In the genomic region with DNA sequence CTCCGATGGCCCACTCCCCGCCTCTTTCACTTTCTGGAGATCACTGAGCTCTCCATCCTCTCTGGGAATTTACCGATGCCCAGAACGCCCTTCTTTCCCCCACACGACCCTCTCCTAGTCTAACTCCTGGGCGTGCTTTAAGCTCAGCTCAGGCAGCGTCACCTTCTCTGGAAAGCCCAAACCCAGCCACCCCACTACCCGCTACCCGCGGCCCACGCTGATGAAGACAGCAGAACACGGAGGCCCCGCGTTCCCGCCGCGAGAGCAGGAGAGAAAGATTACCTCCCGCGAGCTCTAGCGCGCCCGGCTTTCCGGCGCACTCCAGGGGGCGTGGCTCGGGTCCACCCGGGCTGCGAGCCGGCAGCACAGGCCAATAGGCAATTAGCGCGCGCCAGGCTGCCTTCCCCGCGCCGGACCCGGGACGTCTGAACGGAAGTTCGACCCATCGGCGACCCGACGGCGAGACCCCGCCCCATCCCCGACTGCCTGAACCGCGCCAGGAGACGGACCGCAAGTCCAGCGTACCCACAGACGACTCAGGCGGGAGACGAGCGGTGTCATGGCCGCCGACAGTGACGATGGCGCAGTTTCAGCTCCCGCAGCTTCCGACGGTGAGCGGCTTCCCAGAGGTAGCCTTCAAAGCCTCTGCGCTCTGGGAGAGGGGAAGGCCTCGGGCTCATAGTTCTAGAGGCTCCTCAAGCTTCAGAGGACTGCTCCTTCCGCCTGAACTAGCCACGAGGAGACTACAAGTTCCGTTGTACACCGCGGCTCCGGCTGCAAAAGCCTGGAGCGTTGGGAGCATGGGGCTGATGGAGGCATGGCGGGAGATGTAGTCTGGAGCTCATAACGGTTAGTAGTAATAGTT, we compare ENCODE assay signal across 1 cellular context.
A peak's percentile ranks its signal among the peaks of the same experiment; 100 is the strongest.
TF ChIP-seq lines count a peak whose summit lies in the region.

A gene (minus strand): TSS at position 747 of the 865 bp plus-strand sequence. CDS start 5,935 bp downstream, outside the sequence.
A gene (plus strand): TSS at position 477 of the 865 bp plus-strand sequence. CDS start 83 bp downstream, at position 560.

TF ChIP-seq in HEK293, 187 proteins besides CTCF, POLR2A, EP300 and RAD21 (continued from another document and continues in another):
- TF ChIP-seq, protein P1, sequence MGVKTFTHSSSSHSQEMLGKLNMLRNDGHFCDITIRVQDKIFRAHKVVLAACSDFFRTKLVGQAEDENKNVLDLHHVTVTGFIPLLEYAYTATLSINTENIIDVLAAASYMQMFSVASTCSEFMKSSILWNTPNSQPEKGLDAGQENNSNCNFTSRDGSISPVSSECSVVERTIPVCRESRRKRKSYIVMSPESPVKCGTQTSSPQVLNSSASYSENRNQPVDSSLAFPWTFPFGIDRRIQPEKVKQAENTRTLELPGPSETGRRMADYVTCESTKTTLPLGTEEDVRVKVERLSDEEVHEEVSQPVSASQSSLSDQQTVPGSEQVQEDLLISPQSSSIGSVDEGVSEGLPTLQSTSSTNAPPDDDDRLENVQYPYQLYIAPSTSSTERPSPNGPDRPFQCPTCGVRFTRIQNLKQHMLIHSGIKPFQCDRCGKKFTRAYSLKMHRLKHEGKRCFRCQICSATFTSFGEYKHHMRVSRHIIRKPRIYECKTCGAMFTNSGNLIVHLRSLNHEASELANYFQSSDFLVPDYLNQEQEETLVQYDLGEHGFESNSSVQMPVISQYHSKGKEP (tag by site-specific recombination; IDR thresholded peaks at IDR 0.05) = peak; percentile 20; the same call in 1 of the 2 replicates
- TF ChIP-seq ZNF223 (tag by site-specific recombination; IDR thresholded peaks at IDR 0.05) (0 out of 2 replicates have a peak, but pooled peaks have one; percentile 35), SCRT2 (tag by site-specific recombination; IDR thresholded peaks at IDR 0.05) (peak; percentile 36; the same call in 1 of the 2 replicates), ZNF324 (tag by site-specific recombination; IDR thresholded peaks at IDR 0.05) (no peak; the same call in 1 of the 2 replicates), ZNF555 (tag by site-specific recombination; conservative IDR thresholded peaks at IDR 0.05) (no peak), YY1 (tag by site-specific recombination; IDR thresholded peaks at IDR 0.05) (peak; percentile 96), SCRT1 (tag by site-specific recombination; IDR thresholded peaks at IDR 0.05; ENCODE audit: borderline replicate concordance) (no peak), ZBTB1 (tag by site-specific recombination; IDR thresholded peaks at IDR 0.05) (no peak), ZNF596 (tag by site-specific recombination; IDR thresholded peaks at IDR 0.05) (no peak), ZNF521 (tag by site-specific recombination; IDR thresholded peaks at IDR 0.05) (no peak), ZNF544 (tag by site-specific recombination; IDR thresholded peaks at IDR 0.05) (no peak), ZNF335 (tag by site-specific recombination; conservative IDR thresholded peaks at IDR 0.05) (peak; percentile 99), MZF1 (tag by site-specific recombination; IDR thresholded peaks at IDR 0.05; ENCODE audit: borderline replicate concordance) (peak; percentile 12; the same call in 1 of the 2 replicates), ZNF768 (tag by site-specific recombination; IDR thresholded peaks at IDR 0.05) (no peak), EGR2 (tag by site-specific recombination; IDR thresholded peaks at IDR 0.05; ENCODE audit: low read depth) (peak; percentile 81), KLF9 (tag by site-specific recombination; IDR thresholded peaks at IDR 0.05; ENCODE audit: low read depth) (peak; percentile 97), ZNF184 (tag by site-specific recombination; IDR thresholded peaks at IDR 0.05) (no peak), ZBTB20 (tag by site-specific recombination; IDR thresholded peaks at IDR 0.05) (peak; percentile 97), ZNF777 (tag by site-specific recombination; IDR thresholded peaks at IDR 0.05; ENCODE audit: borderline replicate concordance) (peak; percentile 96), ZNF707 (tag by site-specific recombination; IDR thresholded peaks at IDR 0.05) (no peak), WT1 (tag by site-specific recombination; IDR thresholded peaks at IDR 0.05) (no peak), ZNF214 (tag by site-specific recombination; IDR thresholded peaks at IDR 0.05; ENCODE audit: borderline replicate concordance) (no peak)
- TF ChIP-seq, protein P2, sequence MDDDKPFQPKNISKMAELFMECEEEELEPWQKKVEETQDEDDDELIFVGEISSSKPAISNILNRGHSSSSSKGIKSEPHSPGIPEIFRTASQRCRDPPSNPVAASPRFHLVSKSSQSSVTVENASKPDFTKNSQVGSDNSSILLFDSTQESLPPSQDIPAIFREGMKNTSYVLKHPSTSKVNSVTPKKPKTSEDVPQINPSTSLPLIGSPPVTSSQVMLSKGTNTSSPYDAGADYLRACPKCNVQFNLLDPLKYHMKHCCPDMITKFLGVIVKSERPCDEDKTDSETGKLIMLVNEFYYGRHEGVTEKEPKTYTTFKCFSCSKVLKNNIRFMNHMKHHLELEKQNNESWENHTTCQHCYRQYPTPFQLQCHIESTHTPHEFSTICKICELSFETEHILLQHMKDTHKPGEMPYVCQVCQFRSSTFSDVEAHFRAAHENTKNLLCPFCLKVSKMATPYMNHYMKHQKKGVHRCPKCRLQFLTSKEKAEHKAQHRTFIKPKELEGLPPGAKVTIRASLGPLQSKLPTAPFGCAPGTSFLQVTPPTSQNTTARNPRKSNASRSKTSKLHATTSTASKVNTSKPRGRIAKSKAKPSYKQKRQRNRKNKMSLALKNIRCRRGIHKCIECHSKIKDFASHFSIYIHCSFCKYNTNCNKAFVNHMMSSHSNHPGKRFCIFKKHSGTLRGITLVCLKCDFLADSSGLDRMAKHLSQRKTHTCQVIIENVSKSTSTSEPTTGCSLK (tag by site-specific recombination; IDR thresholded peaks at IDR 0.05) = no peak
- TF ChIP-seq, protein P3, sequence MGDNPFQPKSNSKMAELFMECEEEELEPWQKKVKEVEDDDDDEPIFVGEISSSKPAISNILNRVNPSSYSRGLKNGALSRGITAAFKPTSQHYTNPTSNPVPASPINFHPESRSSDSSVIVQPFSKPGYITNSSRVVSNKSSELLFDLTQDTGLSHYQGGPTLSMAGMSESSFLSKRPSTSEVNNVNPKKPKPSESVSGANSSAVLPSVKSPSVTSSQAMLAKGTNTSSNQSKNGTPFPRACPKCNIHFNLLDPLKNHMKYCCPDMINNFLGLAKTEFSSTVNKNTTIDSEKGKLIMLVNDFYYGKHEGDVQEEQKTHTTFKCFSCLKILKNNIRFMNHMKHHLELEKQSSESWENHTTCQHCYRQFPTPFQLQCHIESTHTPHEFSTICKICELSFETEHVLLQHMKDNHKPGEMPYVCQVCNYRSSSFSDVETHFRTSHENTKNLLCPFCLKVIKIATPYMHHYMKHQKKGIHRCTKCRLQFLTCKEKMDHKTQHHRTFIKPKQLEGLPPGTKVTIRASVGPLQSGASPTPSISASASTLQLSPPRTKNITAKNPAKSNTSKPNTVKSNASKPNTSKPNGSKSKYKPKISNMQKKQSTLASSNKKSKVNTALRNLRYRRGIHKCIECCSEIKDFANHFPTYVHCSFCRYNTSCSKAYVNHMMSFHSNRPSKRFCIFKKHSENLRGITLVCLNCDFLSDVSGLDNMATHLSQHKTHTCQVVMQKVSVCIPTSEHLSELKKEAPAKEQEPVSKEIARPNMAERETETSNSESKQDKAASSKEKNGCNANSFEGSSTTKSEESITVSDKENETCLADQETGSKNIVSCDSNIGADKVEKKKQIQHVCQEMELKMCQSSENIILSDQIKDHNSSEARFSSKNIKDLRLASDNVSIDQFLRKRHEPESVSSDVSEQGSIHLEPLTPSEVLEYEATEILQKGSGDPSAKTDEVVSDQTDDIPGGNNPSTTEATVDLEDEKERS (tag by site-specific recombination; IDR thresholded peaks at IDR 0.05) = no peak
- TF ChIP-seq, protein P4, sequence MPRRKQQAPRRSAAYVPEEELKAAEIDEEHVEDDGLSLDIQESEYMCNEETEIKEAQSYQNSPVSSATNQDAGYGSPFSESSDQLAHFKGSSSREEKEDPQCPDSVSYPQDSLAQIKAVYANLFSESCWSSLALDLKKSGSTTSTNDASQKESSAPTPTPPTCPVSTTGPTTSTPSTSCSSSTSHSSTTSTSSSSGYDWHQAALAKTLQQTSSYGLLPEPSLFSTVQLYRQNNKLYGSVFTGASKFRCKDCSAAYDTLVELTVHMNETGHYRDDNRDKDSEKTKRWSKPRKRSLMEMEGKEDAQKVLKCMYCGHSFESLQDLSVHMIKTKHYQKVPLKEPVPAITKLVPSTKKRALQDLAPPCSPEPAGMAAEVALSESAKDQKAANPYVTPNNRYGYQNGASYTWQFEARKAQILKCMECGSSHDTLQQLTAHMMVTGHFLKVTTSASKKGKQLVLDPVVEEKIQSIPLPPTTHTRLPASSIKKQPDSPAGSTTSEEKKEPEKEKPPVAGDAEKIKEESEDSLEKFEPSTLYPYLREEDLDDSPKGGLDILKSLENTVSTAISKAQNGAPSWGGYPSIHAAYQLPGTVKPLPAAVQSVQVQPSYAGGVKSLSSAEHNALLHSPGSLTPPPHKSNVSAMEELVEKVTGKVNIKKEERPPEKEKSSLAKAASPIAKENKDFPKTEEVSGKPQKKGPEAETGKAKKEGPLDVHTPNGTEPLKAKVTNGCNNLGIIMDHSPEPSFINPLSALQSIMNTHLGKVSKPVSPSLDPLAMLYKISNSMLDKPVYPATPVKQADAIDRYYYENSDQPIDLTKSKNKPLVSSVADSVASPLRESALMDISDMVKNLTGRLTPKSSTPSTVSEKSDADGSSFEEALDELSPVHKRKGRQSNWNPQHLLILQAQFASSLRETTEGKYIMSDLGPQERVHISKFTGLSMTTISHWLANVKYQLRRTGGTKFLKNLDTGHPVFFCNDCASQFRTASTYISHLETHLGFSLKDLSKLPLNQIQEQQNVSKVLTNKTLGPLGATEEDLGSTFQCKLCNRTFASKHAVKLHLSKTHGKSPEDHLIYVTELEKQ (tag by site-specific recombination; IDR thresholded peaks at IDR 0.05; ENCODE audit: borderline replicate concordance) = no peak
- TF ChIP-seq, protein P5, sequence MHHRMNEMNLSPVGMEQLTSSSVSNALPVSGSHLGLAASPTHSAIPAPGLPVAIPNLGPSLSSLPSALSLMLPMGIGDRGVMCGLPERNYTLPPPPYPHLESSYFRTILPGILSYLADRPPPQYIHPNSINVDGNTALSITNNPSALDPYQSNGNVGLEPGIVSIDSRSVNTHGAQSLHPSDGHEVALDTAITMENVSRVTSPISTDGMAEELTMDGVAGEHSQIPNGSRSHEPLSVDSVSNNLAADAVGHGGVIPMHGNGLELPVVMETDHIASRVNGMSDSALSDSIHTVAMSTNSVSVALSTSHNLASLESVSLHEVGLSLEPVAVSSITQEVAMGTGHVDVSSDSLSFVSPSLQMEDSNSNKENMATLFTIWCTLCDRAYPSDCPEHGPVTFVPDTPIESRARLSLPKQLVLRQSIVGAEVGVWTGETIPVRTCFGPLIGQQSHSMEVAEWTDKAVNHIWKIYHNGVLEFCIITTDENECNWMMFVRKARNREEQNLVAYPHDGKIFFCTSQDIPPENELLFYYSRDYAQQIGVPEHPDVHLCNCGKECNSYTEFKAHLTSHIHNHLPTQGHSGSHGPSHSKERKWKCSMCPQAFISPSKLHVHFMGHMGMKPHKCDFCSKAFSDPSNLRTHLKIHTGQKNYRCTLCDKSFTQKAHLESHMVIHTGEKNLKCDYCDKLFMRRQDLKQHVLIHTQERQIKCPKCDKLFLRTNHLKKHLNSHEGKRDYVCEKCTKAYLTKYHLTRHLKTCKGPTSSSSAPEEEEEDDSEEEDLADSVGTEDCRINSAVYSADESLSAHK (tag by site-specific recombination; IDR thresholded peaks at IDR 0.05) = no peak
- TF ChIP-seq, protein P6, sequence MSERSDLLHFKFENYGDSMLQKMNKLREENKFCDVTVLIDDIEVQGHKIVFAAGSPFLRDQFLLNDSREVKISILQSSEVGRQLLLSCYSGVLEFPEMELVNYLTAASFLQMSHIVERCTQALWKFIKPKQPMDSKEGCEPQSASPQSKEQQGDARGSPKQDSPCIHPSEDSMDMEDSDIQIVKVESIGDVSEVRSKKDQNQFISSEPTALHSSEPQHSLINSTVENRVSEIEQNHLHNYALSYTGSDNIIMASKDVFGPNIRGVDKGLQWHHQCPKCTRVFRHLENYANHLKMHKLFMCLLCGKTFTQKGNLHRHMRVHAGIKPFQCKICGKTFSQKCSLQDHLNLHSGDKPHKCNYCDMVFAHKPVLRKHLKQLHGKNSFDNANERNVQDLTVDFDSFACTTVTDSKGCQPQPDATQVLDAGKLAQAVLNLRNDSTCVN (tag by site-specific recombination; optimal IDR thresholded peaks at IDR 0.05) = peak; percentile 99
- TF ChIP-seq, protein P7, sequence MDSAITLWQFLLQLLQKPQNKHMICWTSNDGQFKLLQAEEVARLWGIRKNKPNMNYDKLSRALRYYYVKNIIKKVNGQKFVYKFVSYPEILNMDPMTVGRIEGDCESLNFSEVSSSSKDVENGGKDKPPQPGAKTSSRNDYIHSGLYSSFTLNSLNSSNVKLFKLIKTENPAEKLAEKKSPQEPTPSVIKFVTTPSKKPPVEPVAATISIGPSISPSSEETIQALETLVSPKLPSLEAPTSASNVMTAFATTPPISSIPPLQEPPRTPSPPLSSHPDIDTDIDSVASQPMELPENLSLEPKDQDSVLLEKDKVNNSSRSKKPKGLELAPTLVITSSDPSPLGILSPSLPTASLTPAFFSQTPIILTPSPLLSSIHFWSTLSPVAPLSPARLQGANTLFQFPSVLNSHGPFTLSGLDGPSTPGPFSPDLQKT (IDR thresholded peaks at IDR 0.05; ENCODE audit: borderline replicate concordance, low read depth, low read length) = no peak; the same call in 1 of the 2 replicates
- TF ChIP-seq, protein P8, sequence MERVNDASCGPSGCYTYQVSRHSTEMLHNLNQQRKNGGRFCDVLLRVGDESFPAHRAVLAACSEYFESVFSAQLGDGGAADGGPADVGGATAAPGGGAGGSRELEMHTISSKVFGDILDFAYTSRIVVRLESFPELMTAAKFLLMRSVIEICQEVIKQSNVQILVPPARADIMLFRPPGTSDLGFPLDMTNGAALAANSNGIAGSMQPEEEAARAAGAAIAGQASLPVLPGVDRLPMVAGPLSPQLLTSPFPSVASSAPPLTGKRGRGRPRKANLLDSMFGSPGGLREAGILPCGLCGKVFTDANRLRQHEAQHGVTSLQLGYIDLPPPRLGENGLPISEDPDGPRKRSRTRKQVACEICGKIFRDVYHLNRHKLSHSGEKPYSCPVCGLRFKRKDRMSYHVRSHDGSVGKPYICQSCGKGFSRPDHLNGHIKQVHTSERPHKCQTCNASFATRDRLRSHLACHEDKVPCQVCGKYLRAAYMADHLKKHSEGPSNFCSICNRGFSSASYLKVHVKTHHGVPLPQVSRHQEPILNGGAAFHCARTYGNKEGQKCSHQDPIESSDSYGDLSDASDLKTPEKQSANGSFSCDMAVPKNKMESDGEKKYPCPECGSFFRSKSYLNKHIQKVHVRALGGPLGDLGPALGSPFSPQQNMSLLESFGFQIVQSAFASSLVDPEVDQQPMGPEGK (tag by site-specific recombination; IDR thresholded peaks at IDR 0.05) = peak; percentile 66
- TF ChIP-seq, protein P9, sequence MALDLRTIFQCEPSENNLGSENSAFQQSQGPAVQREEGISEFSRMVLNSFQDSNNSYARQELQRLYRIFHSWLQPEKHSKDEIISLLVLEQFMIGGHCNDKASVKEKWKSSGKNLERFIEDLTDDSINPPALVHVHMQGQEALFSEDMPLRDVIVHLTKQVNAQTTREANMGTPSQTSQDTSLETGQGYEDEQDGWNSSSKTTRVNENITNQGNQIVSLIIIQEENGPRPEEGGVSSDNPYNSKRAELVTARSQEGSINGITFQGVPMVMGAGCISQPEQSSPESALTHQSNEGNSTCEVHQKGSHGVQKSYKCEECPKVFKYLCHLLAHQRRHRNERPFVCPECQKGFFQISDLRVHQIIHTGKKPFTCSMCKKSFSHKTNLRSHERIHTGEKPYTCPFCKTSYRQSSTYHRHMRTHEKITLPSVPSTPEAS (tag by site-specific recombination; IDR thresholded peaks at IDR 0.05) = no peak
- TF ChIP-seq, protein P10, sequence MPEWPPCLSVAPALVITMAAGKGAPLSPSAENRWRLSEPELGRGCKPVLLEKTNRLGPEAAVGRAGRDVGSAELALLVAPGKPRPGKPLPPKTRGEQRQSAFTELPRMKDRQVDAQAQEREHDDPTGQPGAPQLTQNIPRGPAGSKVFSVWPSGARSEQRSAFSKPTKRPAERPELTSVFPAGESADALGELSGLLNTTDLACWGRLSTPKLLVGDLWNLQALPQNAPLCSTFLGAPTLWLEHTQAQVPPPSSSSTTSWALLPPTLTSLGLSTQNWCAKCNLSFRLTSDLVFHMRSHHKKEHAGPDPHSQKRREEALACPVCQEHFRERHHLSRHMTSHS (tag by site-specific recombination; IDR thresholded peaks at IDR 0.05) = no peak
